ENCODE assay signal across 8 cellular contexts in the genomic region with DNA sequence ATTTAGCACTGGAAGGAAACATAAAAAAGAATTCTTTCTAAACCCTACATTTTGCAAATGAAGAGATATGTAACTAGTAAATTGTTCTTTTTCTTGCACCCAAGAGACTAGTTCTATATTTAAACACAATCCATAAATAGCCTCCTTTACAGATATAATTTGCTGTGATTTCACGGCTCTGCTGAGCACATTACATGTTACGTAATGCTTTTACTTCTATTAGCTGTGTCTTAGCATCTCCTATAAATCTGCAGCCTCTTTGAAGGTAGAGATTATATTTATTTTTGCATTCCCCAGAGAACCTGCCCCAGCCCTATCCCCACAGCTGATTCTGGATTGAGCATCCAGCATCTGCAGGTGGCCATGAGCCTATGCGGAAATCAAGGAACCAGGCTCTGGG.
"Had no signal": no experiment of that assay in that cellular context is flagged by ENCODE, and none has a peak within 500 bp of the region (broad histone marks: within the 10 kb centered on the region; RNA-seq: fewer than 3 reads in every experiment).

No MANE protein-coding gene starts in this region.

- H3K27me3 ChIP-seq: colonic mucosa, suprapubic skin had no signal

- H3K36me3 ChIP-seq: colonic mucosa, suprapubic skin had no signal

- H3K4me3 ChIP-seq: colonic mucosa, lung, suprapubic skin had no signal

- H3K27ac ChIP-seq: colonic mucosa, suprapubic skin had no signal

- H3K9me3 ChIP-seq: colonic mucosa, suprapubic skin had no signal

- H3K4me1 ChIP-seq: colonic mucosa had no signal

- DNase-seq: activated CD4-positive, alpha-beta T cell treated with anti-CD3 and anti-CD28 coated beads, Interleukin-2, amount 50 U/mL, for 4 hours; activated gamma-delta T cell treated with Interleukin-2 at 50 U/mL for 16 hours; central memory CD4-positive, alpha-beta T cell; colonic mucosa; erythroblast; immature natural killer cell had no signal
